18 cellular contexts compared by ENCODE assay signal in genomic region chr1:15051898-15052528, GRCh38.
A peak's percentile ranks its signal among the peaks of the same experiment; 100 is the strongest.
DNase-seq lines count a peak whose midpoint lies in the region; ATAC-seq and TF ChIP-seq lines count a peak whose summit lies in the region.
"Had no signal": no experiment of that assay in that cellular context is flagged by ENCODE, and none has a peak within 500 bp of the region (broad histone marks: within the 10 kb centered on the region; RNA-seq: fewer than 3 reads in every experiment).

No MANE protein-coding gene starts in this region.

- peaks cover 8% of the 10 kb centered on the region for H4K20me1 ChIP-seq in osteoblast (ENCODE audit: insufficient read depth, low read length)

- ATAC-seq in activated CD8-positive, alpha-beta T cell treated with anti-CD3 and anti-CD28 coated beads for 36 hours: peak; percentile 30
- ATAC-seq in activated CD8-positive, alpha-beta T cell treated with anti-CD3 and anti-CD28 coated beads, Interleukin-2, amount 10 ng/mL, durations not matched to agents 7 days and 5 days: no peak
- ATAC-seq in omental fat pad (ENCODE audit: low FRiP score): no peak
- no peak for ATAC-seq in HG02610 (IDR thresholded peaks at IDR 0.05; ENCODE audit: unreplicated experiment)
- ATAC-seq: PC-3 had no signal

- H3K27me3 Mint-ChIP-seq in activated CD8-positive, alpha-beta T cell treated with anti-CD3 and anti-CD28 coated beads for 36 hours: no peaks in the 10 kb centered on the region
- no peaks in the 10 kb centered on the region for H3K27me3 Mint-ChIP-seq in activated CD8-positive, alpha-beta T cell treated with anti-CD3 and anti-CD28 coated beads, Interleukin-2, amount 10 ng/mL, durations not matched to agents 7 days and 5 days (ENCODE audit: low read depth)
- H3K27me3 Mint-ChIP-seq in activated CD4-positive, alpha-beta memory T cell treated with anti-CD3 and anti-CD28 coated beads for 36 hours: peaks cover 3% of the 10 kb centered on the region

- no peaks in the 10 kb centered on the region for H3K36me3 Mint-ChIP-seq in activated CD8-positive, alpha-beta T cell treated with anti-CD3 and anti-CD28 coated beads for 36 hours (ENCODE audit: low read depth)
- no peaks in the 10 kb centered on the region for H3K36me3 Mint-ChIP-seq in activated CD8-positive, alpha-beta T cell treated with anti-CD3 and anti-CD28 coated beads, Interleukin-2, amount 10 ng/mL, durations not matched to agents 7 days and 5 days (ENCODE audit: low read depth)
- H3K36me3 Mint-ChIP-seq in activated CD4-positive, alpha-beta memory T cell treated with anti-CD3 and anti-CD28 coated beads for 36 hours: no peaks in the 10 kb centered on the region

- no peaks in the 10 kb centered on the region for H3K9me3 ChIP-seq in osteoblast (ENCODE audit: low read depth, low read length)

- no peaks in the 10 kb centered on the region for H3K36me3 ChIP-seq in osteoblast (ENCODE audit: insufficient read depth, low read length)

- H3K79me2 ChIP-seq in osteoblast (ENCODE audit: insufficient read depth, low read length): no peaks in the 10 kb centered on the region

- no peak overlapping the region for H3K4me2 ChIP-seq in osteoblast (ENCODE audit: insufficient read depth, low read length)
- H3K4me2 ChIP-seq: KMS-11 had no signal

- DNase-seq in activated CD8-positive, alpha-beta T cell treated with anti-CD3 and anti-CD28 coated beads for 36 hours: peak; percentile 29
- no peak for DNase-seq in activated CD8-positive, alpha-beta T cell treated with anti-CD3 and anti-CD28 coated beads, Interleukin-2, amount 10 ng/mL, durations not matched to agents 7 days and 5 days
- DNase-seq in amniotic epithelial cell (ENCODE audit: low read depth) (peak; percentile 14), fibroblast of mammary gland (ENCODE audit: low read depth) (peak; percentile 35), osteoblast (ENCODE audit: insufficient read length, low spot score, missing footprints) (peak; percentile 42), omental fat pad (ENCODE audit: low spot score) (no peak)
- DNase-seq in activated CD4-positive, alpha-beta memory T cell treated with anti-CD3 and anti-CD28 coated beads for 36 hours: no peak
- DNase-seq: GF-D8, NCI-H1048, NCI-H1436 treated with DMSO at 0.1 percent for 48 hours, NCI-H2029 treated with DMSO at 0.1 percent for 48 hours, NCI-H748 treated with DMSO at 0.1 percent for 48 hours, PC-3 had no signal

- H2AFZ ChIP-seq in osteoblast (ENCODE audit: low read length): no peak overlapping the region
- H2AFZ ChIP-seq: GM23338 had no signal

- H3K27me3 ChIP-seq in osteoblast (ENCODE audit: insufficient read depth, low read length): no peaks in the 10 kb centered on the region

- TF ChIP-seq CTCF in activated CD8-positive, alpha-beta T cell treated with anti-CD3 and anti-CD28 coated beads for 36 hours (IDR thresholded peaks at IDR 0.05): no peak
- no peak for TF ChIP-seq CTCF in fibroblast of mammary gland (conservative IDR thresholded peaks at IDR 0.05; ENCODE audit: control insufficient read depth, insufficient read depth, low read depth, low read length)
- TF ChIP-seq CTCF in osteoblast (IDR thresholded peaks at IDR 0.05; ENCODE audit: extremely low read depth, low read depth, low read length): no peak
- TF ChIP-seq CTCF in omental fat pad (IDR thresholded peaks at IDR 0.05): no peak

- no peak overlapping the region for H3K27ac Mint-ChIP-seq in activated CD8-positive, alpha-beta T cell treated with anti-CD3 and anti-CD28 coated beads for 36 hours
- H3K27ac Mint-ChIP-seq in activated CD8-positive, alpha-beta T cell treated with anti-CD3 and anti-CD28 coated beads, Interleukin-2, amount 10 ng/mL, durations not matched to agents 7 days and 5 days: no peak overlapping the region
- H3K27ac Mint-ChIP-seq in activated CD4-positive, alpha-beta memory T cell treated with anti-CD3 and anti-CD28 coated beads for 36 hours: no peak overlapping the region
- H3K27ac Mint-ChIP-seq: GM23338 had no signal

- no peaks in the 10 kb centered on the region for H3K9me3 Mint-ChIP-seq in activated CD8-positive, alpha-beta T cell treated with anti-CD3 and anti-CD28 coated beads for 36 hours
- H3K9me3 Mint-ChIP-seq in activated CD8-positive, alpha-beta T cell treated with anti-CD3 and anti-CD28 coated beads, Interleukin-2, amount 10 ng/mL, durations not matched to agents 7 days and 5 days (ENCODE audit: insufficient read depth): no peaks in the 10 kb centered on the region
- H3K9me3 Mint-ChIP-seq in activated CD4-positive, alpha-beta memory T cell treated with anti-CD3 and anti-CD28 coated beads for 36 hours: peaks cover 7% of the 10 kb centered on the region
- H3K9me3 Mint-ChIP-seq: GM23338 had no signal

- no peaks in the 10 kb centered on the region for H3K4me1 ChIP-seq in osteoblast (ENCODE audit: insufficient read depth, low read length)

- no peaks in the 10 kb centered on the region for H3K4me1 Mint-ChIP-seq in activated CD8-positive, alpha-beta T cell treated with anti-CD3 and anti-CD28 coated beads for 36 hours (ENCODE audit: low read depth)
- H3K4me1 Mint-ChIP-seq in activated CD8-positive, alpha-beta T cell treated with anti-CD3 and anti-CD28 coated beads, Interleukin-2, amount 10 ng/mL, durations not matched to agents 7 days and 5 days (ENCODE audit: low read depth): no peaks in the 10 kb centered on the region
- H3K4me1 Mint-ChIP-seq in activated CD4-positive, alpha-beta memory T cell treated with anti-CD3 and anti-CD28 coated beads for 36 hours (ENCODE audit: low read depth): no peaks in the 10 kb centered on the region

- H3K27ac ChIP-seq in osteoblast (ENCODE audit: low read depth, low read length): no peak overlapping the region
- H3K27ac ChIP-seq: C4-2B, KMS-11, RWPE1 had no signal

- intact Hi-C loops in activated CD8-positive, alpha-beta T cell treated with anti-CD3 and anti-CD28 coated beads for 36 hours (cut with micrococcal nuclease): no loop called here
- intact Hi-C loops in activated CD4-positive, alpha-beta memory T cell treated with anti-CD3 and anti-CD28 coated beads for 36 hours (cut with micrococcal nuclease): no loop called here

- no peak overlapping the region for H3K4me3 ChIP-seq in fibroblast of mammary gland (ENCODE audit: control insufficient read depth, low read depth, low read length)
- H3K4me3 ChIP-seq in osteoblast (ENCODE audit: insufficient read depth, low read length): no peak overlapping the region
- H3K4me3 ChIP-seq: GM23338 had no signal

- CTCF ChIA-PET in activated CD8-positive, alpha-beta T cell treated with anti-CD3 and anti-CD28 coated beads for 36 hours (lab: Charles Lee): no interaction called here
- CTCF ChIA-PET in activated CD8-positive, alpha-beta T cell treated with anti-CD3 and anti-CD28 coated beads, Interleukin-2, amount 10 ng/mL, durations not matched to agents 7 days and 5 days (lab: Charles Lee): interaction anchor here (1.3 kb wide), 1 partner anchor 274 kb away, joined by 3 read pairs; no protein-coding TSS in a partner anchor
- CTCF ChIA-PET in activated CD4-positive, alpha-beta memory T cell treated with anti-CD3 and anti-CD28 coated beads for 36 hours (lab: Charles Lee): interaction anchor here (0.7 kb wide), 1 partner anchor 504 kb away, joined by 3 read pairs; no protein-coding TSS in a partner anchor

- POLR2A ChIA-PET in activated CD8-positive, alpha-beta T cell treated with anti-CD3 and anti-CD28 coated beads for 36 hours (lab: Charles Lee): no interaction called here
- POLR2A ChIA-PET in activated CD8-positive, alpha-beta T cell treated with anti-CD3 and anti-CD28 coated beads, Interleukin-2, amount 10 ng/mL, durations not matched to agents 7 days and 5 days (lab: Charles Lee): no interaction called here
- POLR2A ChIA-PET in activated CD4-positive, alpha-beta memory T cell treated with anti-CD3 and anti-CD28 coated beads for 36 hours (lab: Charles Lee): no interaction called here

- no peak overlapping the region for H3K4me3 Mint-ChIP-seq in activated CD8-positive, alpha-beta T cell treated with anti-CD3 and anti-CD28 coated beads for 36 hours
- no peak overlapping the region for H3K4me3 Mint-ChIP-seq in activated CD8-positive, alpha-beta T cell treated with anti-CD3 and anti-CD28 coated beads, Interleukin-2, amount 10 ng/mL, durations not matched to agents 7 days and 5 days
- H3K4me3 Mint-ChIP-seq in activated CD4-positive, alpha-beta memory T cell treated with anti-CD3 and anti-CD28 coated beads for 36 hours: no peak overlapping the region
- H3K4me3 Mint-ChIP-seq: GM23338 had no signal

Comparison
In these comparisons a context has a peak if more than half of its experiments do, and no peak if none do; other contexts are left out.
1. DNase-seq: peak in activated CD8-positive, alpha-beta T cell treated with anti-CD3 and anti-CD28 coated beads for 36 hours (single experiment), amniotic epithelial cell (single experiment), fibroblast of mammary gland (single experiment) and osteoblast (single experiment); none in activated CD8-positive, alpha-beta T cell treated with anti-CD3 and anti-CD28 coated beads, Interleukin-2, amount 10 ng/mL, durations not matched to agents 7 days and 5 days (single experiment), activated CD4-positive, alpha-beta memory T cell treated with anti-CD3 and anti-CD28 coated beads for 36 hours (single experiment) and omental fat pad (single experiment).